Comparison of ENCODE assay signal across 37 cellular contexts in the genomic region with DNA sequence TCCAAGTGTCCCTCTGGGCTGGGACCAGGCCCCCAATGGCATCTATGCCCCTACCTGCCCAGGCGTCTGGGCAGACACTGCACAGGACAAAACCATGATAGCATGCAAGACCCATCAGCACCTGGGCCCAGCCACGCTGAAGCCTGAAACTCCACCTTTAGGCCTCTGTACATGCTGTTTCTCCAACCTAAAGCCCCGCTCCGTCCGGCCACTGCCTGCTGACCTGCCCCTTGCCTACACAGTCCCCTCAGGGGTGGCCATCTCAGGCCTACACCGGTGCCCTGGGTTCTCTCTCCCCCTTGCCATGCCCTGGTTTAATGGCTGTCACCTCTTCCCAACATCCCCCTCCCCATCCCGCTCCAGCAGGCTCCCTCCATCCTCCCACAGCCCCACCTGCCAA. TPM values are rescaled to one million over a fixed set of nuclear protein-coding genes. Genes with fewer than 3 reads are reported as not detected.
"Had no signal": no experiment of that assay in that cellular context is flagged by ENCODE, and none has a peak within 500 bp of the region (broad histone marks: within the 10 kb centered on the region; RNA-seq: fewer than 3 reads in every experiment).

No MANE protein-coding gene starts in this region.

- H3K4me3 Mint-ChIP-seq: activated B cell treated with CpG ODN at 0.5 μM for 24 hours; activated naive CD8-positive, alpha-beta T cell; activated T-cell treated with anti-CD3 and anti-CD28 coated beads, Interleukin-2, amount 50 U/mL, for 4 hours; activated T-helper 17 cell treated with anti-CD3 and anti-CD28 coated beads, Interleukin-2, amount 50 U/mL, for 72 hours; effector memory CD8-positive, alpha-beta T cell; T-helper 17 cell; T-helper 2 cell treated with Interferon-gamma antibody and Interleukin-4, amounts not matched to agents 5 μg/mL and 100 μg/mL, for 36 hours had no signal

- H3K36me3 Mint-ChIP-seq: activated naive CD8-positive, alpha-beta T cell had no signal

- H3K4me1 Mint-ChIP-seq: activated T-helper 17 cell treated with anti-CD3 and anti-CD28 coated beads, Interleukin-2, amount 50 U/mL, for 72 hours had no signal

- ATAC-seq: activated CD4-positive, CD25-positive, alpha-beta regulatory T cell treated with anti-CD3 and anti-CD28 coated beads, Interleukin-2, amount 50 U/mL, for 24 hours; activated T-cell treated with anti-CD3 and anti-CD28 coated beads, Interleukin-2, amount 50 U/mL, for 4 hours; activated T-helper 17 cell treated with anti-CD3 and anti-CD28 coated beads, Interleukin-2, amount 50 U/mL, for 72 hours; body of pancreas; effector memory CD8-positive, alpha-beta T cell; gastroesophageal sphincter; heart right ventricle; T-helper 17 cell had no signal

- H3K36me3 ChIP-seq: esophagus squamous epithelium, gastroesophageal sphincter, heart right ventricle, WERI-Rb-1 had no signal

- H3K27ac Mint-ChIP-seq: activated B cell treated with CpG ODN at 0.5 μM for 24 hours; activated naive CD8-positive, alpha-beta T cell; activated T-helper 17 cell treated with anti-CD3 and anti-CD28 coated beads, Interleukin-2, amount 50 U/mL, for 72 hours; effector memory CD8-positive, alpha-beta T cell; T-helper 17 cell; T-helper 2 cell treated with Interferon-gamma antibody and Interleukin-4, amounts not matched to agents 5 μg/mL and 100 μg/mL, for 36 hours had no signal

- H3K9me3 Mint-ChIP-seq: activated B cell treated with CpG ODN at 0.5 μM for 24 hours; activated T-cell treated with anti-CD3 and anti-CD28 coated beads, Interleukin-2, amount 50 U/mL, for 4 hours; activated T-helper 17 cell treated with anti-CD3 and anti-CD28 coated beads, Interleukin-2, amount 50 U/mL, for 72 hours; effector memory CD8-positive, alpha-beta T cell; T-helper 2 cell treated with Interferon-gamma antibody and Interleukin-4, amounts not matched to agents 5 μg/mL and 100 μg/mL, for 36 hours had no signal

- FAIRE-seq: colon, endometrium, endothelial cell of umbilical vein had no signal

- H3K27ac ChIP-seq: body of pancreas, epithelial cell of prostate, esophagus squamous epithelium, gastroesophageal sphincter, heart right ventricle, WERI-Rb-1 had no signal

- H3K4me3 ChIP-seq: body of pancreas, esophagus squamous epithelium, gastroesophageal sphincter, heart right ventricle had no signal

- H3K9me3 ChIP-seq: body of pancreas, esophagus squamous epithelium, gastroesophageal sphincter, heart right ventricle had no signal

- DNase-seq: activated B cell treated with CpG ODN at 0.5 μM for 24 hours; activated CD4-positive, alpha-beta T cell treated with anti-CD3 and anti-CD28 coated beads for 48 hours; activated CD4-positive, alpha-beta T cell treated with anti-CD3 and anti-CD28 coated beads, Interleukin-2, amount 50 U/mL, for 1 hour; activated CD4-positive, alpha-beta T cell treated with anti-CD3 and anti-CD28 coated beads, Interleukin-2, amount 50 U/mL, for 48 hours; activated effector memory CD4-positive, alpha-beta T cell treated with Interleukin-2 at 50 U/mL for 16 hours; activated gamma-delta T cell treated with Interleukin-2 at 50 U/mL for 16 hours; activated naive CD4-positive, alpha-beta T cell treated with anti-CD3 and anti-CD28 coated beads, Interleukin-2, amount 50 U/mL, for 16 hours; activated naive CD4-positive, alpha-beta T cell treated with Interleukin-2 at 50 U/mL for 16 hours; activated T-cell treated with anti-CD3 and anti-CD28 coated beads, Interleukin-2, amount 50 U/mL, for 4 hours; amygdala; aorta; body of pancreas; caudate nucleus; cortex of kidney; dermis blood vessel endothelial cell; effector CD4-positive, alpha-beta T cell; effector memory CD8-positive, alpha-beta T cell; esophagus squamous epithelium; foreskin melanocyte; heart right ventricle; T-helper 1 cell; T-helper 17 cell; T1000; WERI-Rb-1 had no signal

RNA-seq across cellular contexts. Expression of gene GJA3, which starts 15.3 kb away (rescaled TPM):
- total RNA-seq: body of pancreas, dermis blood vessel endothelial cell, endothelial cell of umbilical vein had no signal

RNA-seq across cellular contexts. Expression of gene GJB2, which starts 47.2 kb away (rescaled TPM):
- total RNA-seq: activated B cell treated with CpG ODN at 0.5 μM for 24 hours, chondrocyte, endothelial cell of umbilical vein, fibroblast of lung, fibroblast of villous mesenchyme, glomerular endothelial cell, T-helper 17 cell had no signal
